ENCODE assay signal across 17 cellular contexts in genomic region chr6:148455674-148456559, GRCh38.
DNase-seq lines count a peak whose midpoint lies in the region; ATAC-seq and TF ChIP-seq lines count a peak whose summit lies in the region.
"Had no signal": no experiment of that assay in that cellular context is flagged by ENCODE, and none has a peak within 500 bp of the region (broad histone marks: within the 10 kb centered on the region; RNA-seq: fewer than 3 reads in every experiment).

No MANE protein-coding gene starts in this region.

- TF ChIP-seq CTCF in AG04450 (IDR thresholded peaks at IDR 0.05; ENCODE audit: low read depth, low read length): no peak

- CTCF ChIA-PET in AG04450 (lab: Charles Lee): interaction anchor here (1.1 kb wide), 1 partner anchor 8 kb away, joined by 3 read pairs; no protein-coding TSS in a partner anchor

- ATAC-seq in HG02798 (IDR thresholded peaks at IDR 0.05; ENCODE audit: poor library complexity, unreplicated experiment) (no peak), SK-N-SH treated with all-trans-retinoic acid at 6 μM for 48 hours (no peak)
- ATAC-seq: activated T-cell treated with anti-CD3 and anti-CD28 coated beads, Interleukin-2, amount 50 U/mL, for 72 hours; GM12878; HCT116 had no signal

- H3K9me3 ChIP-seq in AG04450 (ENCODE audit: control insufficient read depth, insufficient read depth, low read length): peaks cover 9% of the 10 kb centered on the region
- H3K9me3 ChIP-seq: psoas muscle, SJCRH30 had no signal

- no peaks in the 10 kb centered on the region for H3K27me3 ChIP-seq in AG04450 (ENCODE audit: control insufficient read depth, insufficient read depth, low read length)
- H3K27me3 ChIP-seq: SJCRH30 had no signal

- no peak overlapping the region for H3K4me3 ChIP-seq in AG04450 (ENCODE audit: low read depth, low read length)
- H3K4me3 ChIP-seq: coronary artery, GM12878, psoas muscle, SJCRH30 had no signal

- H3K27ac ChIP-seq in AG04450 (ENCODE audit: low read depth, low read length): peak overlapping the region; percentile 21
- peak overlapping the region; percentile 70 for H3K27ac ChIP-seq in angular gyrus (ENCODE audit: low read depth, low read length)
- H3K27ac ChIP-seq: psoas muscle, SJCRH30 had no signal

- DNase-seq in AG04450 (ENCODE audit: low read depth, low spot score) (no peak), foreskin melanocyte (peak; percentile 65), midbrain (lab: John Stamatoyannopoulos, UW) (peak; percentile 86), NCI-H2196 (lab: John Stamatoyannopoulos, UW; ENCODE audit: unreplicated experiment) (no peak), DMS 273 treated with DMSO at 0.1 percent for 48 hours (lab: John Stamatoyannopoulos, UW) (no peak)
- DNase-seq: activated CD4-positive, alpha-beta T cell treated with anti-CD3 and anti-CD28 coated beads, Interleukin-2, amount 50 U/mL, for 48 hours; activated T-cell treated with anti-CD3 and anti-CD28 coated beads, Interleukin-2, amount 50 U/mL, for 72 hours; CD8-positive, alpha-beta memory T cell; NCI-H1092 treated with DMSO at 0.1 percent for 48 hours; psoas muscle; SJCRH30 had no signal

- POLR2A ChIA-PET in AG04450 (lab: Yijun Ruan, JAX): no interaction called here

TF ChIP-seq in SK-N-SH treated with all-trans-retinoic acid at 6 μM for 48 hours, 23 proteins besides CTCF, POLR2A, EP300 and RAD21:
- no peak for TF ChIP-seq ZNF70 (CRISPR knock-in tag; IDR thresholded peaks at IDR 0.05)
- no peak for TF ChIP-seq BACH2 (CRISPR knock-in tag; IDR thresholded peaks at IDR 0.05; ENCODE audit: borderline replicate concordance)
- no peak for TF ChIP-seq ISL1 (CRISPR knock-in tag; IDR thresholded peaks at IDR 0.05)
- no peak for TF ChIP-seq GLIS3 (CRISPR knock-in tag; IDR thresholded peaks at IDR 0.05)
- TF ChIP-seq ARNTL (CRISPR knock-in tag; IDR thresholded peaks at IDR 0.05; ENCODE audit: borderline replicate concordance, low read depth): no peak
- no peak for TF ChIP-seq CSDC2 (CRISPR knock-in tag; IDR thresholded peaks at IDR 0.05)

Comparison
In these comparisons a context has a peak if more than half of its experiments do, and no peak if none do; other contexts are left out.
1. DNase-seq: peak in foreskin melanocyte (single experiment) and midbrain (single experiment); none in AG04450 (single experiment), NCI-H2196 (single experiment) and DMS 273 treated with DMSO at 0.1 percent for 48 hours (single experiment).